1 cellular context compared by ENCODE assay signal in genomic region chr16:83701494-83701893, GRCh38.
A peak's percentile ranks its signal among the peaks of the same experiment; 100 is the strongest.
TF ChIP-seq lines count a peak whose summit lies in the region.

No MANE protein-coding gene starts in this region.

TF ChIP-seq in HepG2, 621 proteins besides CTCF, POLR2A, EP300 and RAD21 (continued from another document and continues in another):
- TF ChIP-seq, protein P1, sequence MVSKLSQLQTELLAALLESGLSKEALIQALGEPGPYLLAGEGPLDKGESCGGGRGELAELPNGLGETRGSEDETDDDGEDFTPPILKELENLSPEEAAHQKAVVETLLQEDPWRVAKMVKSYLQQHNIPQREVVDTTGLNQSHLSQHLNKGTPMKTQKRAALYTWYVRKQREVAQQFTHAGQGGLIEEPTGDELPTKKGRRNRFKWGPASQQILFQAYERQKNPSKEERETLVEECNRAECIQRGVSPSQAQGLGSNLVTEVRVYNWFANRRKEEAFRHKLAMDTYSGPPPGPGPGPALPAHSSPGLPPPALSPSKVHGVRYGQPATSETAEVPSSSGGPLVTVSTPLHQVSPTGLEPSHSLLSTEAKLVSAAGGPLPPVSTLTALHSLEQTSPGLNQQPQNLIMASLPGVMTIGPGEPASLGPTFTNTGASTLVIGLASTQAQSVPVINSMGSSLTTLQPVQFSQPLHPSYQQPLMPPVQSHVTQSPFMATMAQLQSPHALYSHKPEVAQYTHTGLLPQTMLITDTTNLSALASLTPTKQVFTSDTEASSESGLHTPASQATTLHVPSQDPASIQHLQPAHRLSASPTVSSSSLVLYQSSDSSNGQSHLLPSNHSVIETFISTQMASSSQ (IDR thresholded peaks at IDR 0.05; ENCODE audit: low read depth): no peak
- TF ChIP-seq, protein P1 (CRISPR knock-in tag; IDR thresholded peaks at IDR 0.05; ENCODE audit: borderline replicate concordance): no peak
- no peak for TF ChIP-seq RFX5 (IDR thresholded peaks at IDR 0.05; ENCODE audit: low read depth, low read length)
- TF ChIP-seq RFXAP (CRISPR knock-in tag; IDR thresholded peaks at IDR 0.05; ENCODE audit: borderline replicate concordance): no peak
- TF ChIP-seq ZNF780A (CRISPR knock-in tag; IDR thresholded peaks at IDR 0.05): peak; percentile 67; the same call in 1 of the 2 replicates
- no peak for TF ChIP-seq SMARCE1 (IDR thresholded peaks at IDR 0.05; ENCODE audit: borderline replicate concordance)
- peak; percentile 82; the same call in 1 of the 2 replicates for TF ChIP-seq ZNF557 (CRISPR knock-in tag; IDR thresholded peaks at IDR 0.05)
- TF ChIP-seq KAT7 (CRISPR knock-in tag; IDR thresholded peaks at IDR 0.05; ENCODE audit: borderline replicate concordance): no peak
- no peak for TF ChIP-seq ZNF609 (CRISPR knock-in tag; IDR thresholded peaks at IDR 0.05; ENCODE audit: borderline replicate concordance)
- TF ChIP-seq, protein P2, sequence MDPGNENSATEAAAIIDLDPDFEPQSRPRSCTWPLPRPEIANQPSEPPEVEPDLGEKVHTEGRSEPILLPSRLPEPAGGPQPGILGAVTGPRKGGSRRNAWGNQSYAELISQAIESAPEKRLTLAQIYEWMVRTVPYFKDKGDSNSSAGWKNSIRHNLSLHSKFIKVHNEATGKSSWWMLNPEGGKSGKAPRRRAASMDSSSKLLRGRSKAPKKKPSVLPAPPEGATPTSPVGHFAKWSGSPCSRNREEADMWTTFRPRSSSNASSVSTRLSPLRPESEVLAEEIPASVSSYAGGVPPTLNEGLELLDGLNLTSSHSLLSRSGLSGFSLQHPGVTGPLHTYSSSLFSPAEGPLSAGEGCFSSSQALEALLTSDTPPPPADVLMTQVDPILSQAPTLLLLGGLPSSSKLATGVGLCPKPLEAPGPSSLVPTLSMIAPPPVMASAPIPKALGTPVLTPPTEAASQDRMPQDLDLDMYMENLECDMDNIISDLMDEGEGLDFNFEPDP (CRISPR knock-in tag; conservative IDR thresholded peaks at IDR 0.05): no peak
- no peak for TF ChIP-seq THAP9 (CRISPR knock-in tag; IDR thresholded peaks at IDR 0.05; ENCODE audit: borderline replicate concordance)
- TF ChIP-seq, protein P3, sequence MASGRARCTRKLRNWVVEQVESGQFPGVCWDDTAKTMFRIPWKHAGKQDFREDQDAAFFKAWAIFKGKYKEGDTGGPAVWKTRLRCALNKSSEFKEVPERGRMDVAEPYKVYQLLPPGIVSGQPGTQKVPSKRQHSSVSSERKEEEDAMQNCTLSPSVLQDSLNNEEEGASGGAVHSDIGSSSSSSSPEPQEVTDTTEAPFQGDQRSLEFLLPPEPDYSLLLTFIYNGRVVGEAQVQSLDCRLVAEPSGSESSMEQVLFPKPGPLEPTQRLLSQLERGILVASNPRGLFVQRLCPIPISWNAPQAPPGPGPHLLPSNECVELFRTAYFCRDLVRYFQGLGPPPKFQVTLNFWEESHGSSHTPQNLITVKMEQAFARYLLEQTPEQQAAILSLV (CRISPR knock-in tag; IDR thresholded peaks at IDR 0.05; ENCODE audit: borderline replicate concordance): no peak; the same call in 1 of the 2 replicates
- TF ChIP-seq, protein P4, sequence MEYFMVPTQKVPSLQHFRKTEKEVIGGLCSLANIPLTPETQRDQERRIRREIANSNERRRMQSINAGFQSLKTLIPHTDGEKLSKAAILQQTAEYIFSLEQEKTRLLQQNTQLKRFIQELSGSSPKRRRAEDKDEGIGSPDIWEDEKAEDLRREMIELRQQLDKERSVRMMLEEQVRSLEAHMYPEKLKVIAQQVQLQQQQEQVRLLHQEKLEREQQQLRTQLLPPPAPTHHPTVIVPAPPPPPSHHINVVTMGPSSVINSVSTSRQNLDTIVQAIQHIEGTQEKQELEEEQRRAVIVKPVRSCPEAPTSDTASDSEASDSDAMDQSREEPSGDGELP (IDR thresholded peaks at IDR 0.05; ENCODE audit: borderline replicate concordance, low read depth): no peak
- no peak for TF ChIP-seq ZNF451 (CRISPR knock-in tag; IDR thresholded peaks at IDR 0.05)
- no peak for TF ChIP-seq ZNF335 (CRISPR knock-in tag; IDR thresholded peaks at IDR 0.05)
- no peak for TF ChIP-seq TBX3 (IDR thresholded peaks at IDR 0.05; ENCODE audit: borderline replicate concordance)
- no peak for TF ChIP-seq ZNF513 (CRISPR knock-in tag; conservative IDR thresholded peaks at IDR 0.05)
- no peak for TF ChIP-seq POGZ (CRISPR knock-in tag; IDR thresholded peaks at IDR 0.05)
- TF ChIP-seq CCDC6 (CRISPR knock-in tag; IDR thresholded peaks at IDR 0.05): no peak
- TF ChIP-seq PHF20 (CRISPR knock-in tag; IDR thresholded peaks at IDR 0.05): no peak
- TF ChIP-seq THYN1 (CRISPR knock-in tag; IDR thresholded peaks at IDR 0.05; ENCODE audit: borderline replicate concordance, low read depth): no peak
- TF ChIP-seq PLSCR1 (CRISPR knock-in tag; IDR thresholded peaks at IDR 0.05; ENCODE audit: borderline replicate concordance): no peak
- no peak for TF ChIP-seq PAF1 (CRISPR knock-in tag; IDR thresholded peaks at IDR 0.05)
- no peak for TF ChIP-seq ZNF317 (CRISPR knock-in tag; IDR thresholded peaks at IDR 0.05)
- no peak for TF ChIP-seq ZNF383 (CRISPR knock-in tag; IDR thresholded peaks at IDR 0.05; ENCODE audit: borderline replicate concordance)
- 0 out of 2 replicates have a peak, but pooled peaks have one; percentile 17 for TF ChIP-seq ONECUT2 (CRISPR knock-in tag; IDR thresholded peaks at IDR 0.05)
- TF ChIP-seq ZSCAN29 (CRISPR knock-in tag; conservative IDR thresholded peaks at IDR 0.05): no peak
- no peak for TF ChIP-seq KDM4B (CRISPR knock-in tag; IDR thresholded peaks at IDR 0.05)
- TF ChIP-seq ETV6 (CRISPR knock-in tag; conservative IDR thresholded peaks at IDR 0.05): no peak
- no peak for TF ChIP-seq CEBPB (IDR thresholded peaks at IDR 0.05; ENCODE audit: borderline replicate concordance, low read depth, low read length)
- no peak for TF ChIP-seq ZNF672 (CRISPR knock-in tag; IDR thresholded peaks at IDR 0.05)
- TF ChIP-seq, protein P5, sequence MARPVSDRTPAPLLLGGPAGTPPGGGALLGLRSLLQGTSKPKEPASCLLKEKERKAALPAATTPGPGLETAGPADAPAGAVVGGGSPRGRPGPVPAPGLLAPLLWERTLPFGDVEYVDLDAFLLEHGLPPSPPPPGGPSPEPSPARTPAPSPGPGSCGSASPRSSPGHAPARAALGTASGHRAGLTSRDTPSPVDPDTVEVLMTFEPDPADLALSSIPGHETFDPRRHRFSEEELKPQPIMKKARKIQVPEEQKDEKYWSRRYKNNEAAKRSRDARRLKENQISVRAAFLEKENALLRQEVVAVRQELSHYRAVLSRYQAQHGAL (CRISPR knock-in tag; IDR thresholded peaks at IDR 0.05; ENCODE audit: not compliant biosample characterization): no peak
- no peak for TF ChIP-seq ZSCAN20 (CRISPR knock-in tag; IDR thresholded peaks at IDR 0.05; ENCODE audit: borderline replicate concordance)
- TF ChIP-seq IRF2 (CRISPR knock-in tag; IDR thresholded peaks at IDR 0.05): no peak
- no peak for TF ChIP-seq IRX3 (CRISPR knock-in tag; IDR thresholded peaks at IDR 0.05; ENCODE audit: borderline replicate concordance, low read depth)
- TF ChIP-seq ZNF44 (CRISPR knock-in tag; IDR thresholded peaks at IDR 0.05): no peak
- TF ChIP-seq ZNF580 (CRISPR knock-in tag; IDR thresholded peaks at IDR 0.05; ENCODE audit: borderline replicate concordance, low read depth): peak; percentile 74; the same call in 1 of the 2 replicates
- no peak for TF ChIP-seq CBX2 (IDR thresholded peaks at IDR 0.05; ENCODE audit: low read depth, low read length)
- TF ChIP-seq CBX2 (CRISPR knock-in tag; IDR thresholded peaks at IDR 0.05; ENCODE audit: low read depth): no peak
- no peak for TF ChIP-seq CENPBD1 (CRISPR knock-in tag; IDR thresholded peaks at IDR 0.05; ENCODE audit: borderline replicate concordance, low read depth)
- TF ChIP-seq ZNF124 (CRISPR knock-in tag; IDR thresholded peaks at IDR 0.05): no peak
- peak; percentile 75; the same call in 1 of the 2 replicates for TF ChIP-seq ZNF589 (CRISPR knock-in tag; conservative IDR thresholded peaks at IDR 0.05)
- TF ChIP-seq HOXD1 (CRISPR knock-in tag; IDR thresholded peaks at IDR 0.05): no peak
- no peak for TF ChIP-seq NR3C1 (CRISPR knock-in tag; IDR thresholded peaks at IDR 0.05)
